ENCODE assay signal across 19 cellular contexts in genomic region chr1:160623860-160624259, GRCh38. TPM values are rescaled to one million over a fixed set of nuclear protein-coding genes. Genes with fewer than 3 reads are reported as not detected.
A peak's percentile ranks its signal among the peaks of the same experiment; 100 is the strongest.
DNase-seq lines count a peak whose midpoint lies in the region; ATAC-seq, FAIRE-seq and TF ChIP-seq lines count a peak whose summit lies in the region.
"Had no signal": no experiment of that assay in that cellular context is flagged by ENCODE, and none has a peak within 500 bp of the region (broad histone marks: within the 10 kb centered on the region; RNA-seq: fewer than 3 reads in every experiment).

No MANE protein-coding gene starts in this region.

- no peak for TF ChIP-seq POLR2A in prostate gland (IDR thresholded peaks at IDR 0.05)

- no peak for FAIRE-seq in small intestine (lab: Jason Lieb, UNC)
- FAIRE-seq: A549, frontal cortex, islet of Langerhans, RCC 7860 had no signal

- 65 to 83% (median 76%) methylated on average over 1 of the region's 1 CpG for WGBS in small intestine, 3 donors
- WGBS in prostate gland, result 53% methylated on average over 1 of the region's 1 CpG

- peak; percentile 30 for ATAC-seq in HG02885 (IDR thresholded peaks at IDR 0.05; ENCODE audit: poor library complexity, unreplicated experiment)
- ATAC-seq: A549 had no signal

- H3K36me3 Mint-ChIP-seq in activated CD4-positive, alpha-beta T cell treated with anti-CD3 and anti-CD28 coated beads, Interleukin-2, amount 10 ng/mL, durations not matched to agents 24 days and 14 days (ENCODE audit: low read depth), result peaks cover 90% of the 10 kb centered on the region
- H3K36me3 Mint-ChIP-seq in activated CD4-positive, alpha-beta memory T cell treated with anti-CD3 and anti-CD28 coated beads, Interleukin-2, amount 10 ng/mL, durations not matched to agents 7 days and 5 days (ENCODE audit: low read depth), result peaks cover 92% of the 10 kb centered on the region

- peak overlapping the region; percentile 75 for H3K4me3 Mint-ChIP-seq in activated CD4-positive, alpha-beta T cell treated with anti-CD3 and anti-CD28 coated beads, Interleukin-2, amount 10 ng/mL, durations not matched to agents 24 days and 14 days
- peak overlapping the region; percentile 67 for H3K4me3 Mint-ChIP-seq in activated CD4-positive, alpha-beta memory T cell treated with anti-CD3 and anti-CD28 coated beads, Interleukin-2, amount 10 ng/mL, durations not matched to agents 7 days and 5 days

- no peak for TF ChIP-seq CTCF in prostate gland (IDR thresholded peaks at IDR 0.05)

- peak overlapping the region; percentile 99 for H3K27ac Mint-ChIP-seq in activated CD4-positive, alpha-beta T cell treated with anti-CD3 and anti-CD28 coated beads, Interleukin-2, amount 10 ng/mL, durations not matched to agents 24 days and 14 days
- peak overlapping the region; percentile 99 for H3K27ac Mint-ChIP-seq in activated CD4-positive, alpha-beta memory T cell treated with anti-CD3 and anti-CD28 coated beads, Interleukin-2, amount 10 ng/mL, durations not matched to agents 7 days and 5 days

- H3K4me1 Mint-ChIP-seq in activated CD4-positive, alpha-beta T cell treated with anti-CD3 and anti-CD28 coated beads, Interleukin-2, amount 10 ng/mL, durations not matched to agents 24 days and 14 days, result peaks cover 84% of the 10 kb centered on the region
- H3K4me1 Mint-ChIP-seq in activated CD4-positive, alpha-beta memory T cell treated with anti-CD3 and anti-CD28 coated beads, Interleukin-2, amount 10 ng/mL, durations not matched to agents 7 days and 5 days, result peaks cover 93% of the 10 kb centered on the region

- H3K4me1 ChIP-seq in small intestine (ENCODE audit: control insufficient read depth in 2 of 2, insufficient read depth in 1 of 2, low read depth in 1 of 2, low read length in 1 of 2) (peaks cover 0 to 3% of the 10 kb centered on the region in 2 donors), prostate gland (replicated peaks) (no peaks in the 10 kb centered on the region)
- H3K4me1 ChIP-seq: A549 had no signal

- CTCF ChIA-PET in activated CD4-positive, alpha-beta memory T cell treated with anti-CD3 and anti-CD28 coated beads, Interleukin-2, amount 10 ng/mL, durations not matched to agents 7 days and 5 days (lab: Charles Lee), result interaction anchor here (1.0 to 3.9 kb wide), 4 partner anchors 10 to 58 kb away, joined by 3 to 16 read pairs (median 8); partner anchors contain the start of gene SLAMF1

- H3K9me3 Mint-ChIP-seq in activated CD4-positive, alpha-beta T cell treated with anti-CD3 and anti-CD28 coated beads, Interleukin-2, amount 10 ng/mL, durations not matched to agents 24 days and 14 days, result peaks cover 15% of the 10 kb centered on the region
- H3K9me3 Mint-ChIP-seq in activated CD4-positive, alpha-beta memory T cell treated with anti-CD3 and anti-CD28 coated beads, Interleukin-2, amount 10 ng/mL, durations not matched to agents 7 days and 5 days, result peaks cover 5% of the 10 kb centered on the region

- H3K4me3 ChIP-seq in small intestine (ENCODE audit: low read depth in 1 of 2, low read length in 2 of 2) (no peak overlapping the region), prostate gland (no peak overlapping the region)
- H3K4me3 ChIP-seq: A549, mucosa of descending colon had no signal

- H3K9me3 ChIP-seq in small intestine (ENCODE audit: control insufficient read depth, low read depth), result no peaks in the 10 kb centered on the region
- H3K9me3 ChIP-seq in prostate gland, result no peaks in the 10 kb centered on the region
- H3K9me3 ChIP-seq: A549, mucosa of descending colon had no signal

- in situ Hi-C loops in KBM-7 (cut with MboI; ENCODE audit: low pct_unique_long_range_greater_than_20kb, low sequenced_read_pairs), result no loop called here

- peak overlapping the region; percentile 1 to 71 for H3K27ac ChIP-seq in small intestine (ENCODE audit: low read depth in 1 of 2, low read length in 1 of 2)
- no peak overlapping the region for H3K27ac ChIP-seq in prostate gland
- H3K27ac ChIP-seq: A549 had no signal

- intact Hi-C loops in activated CD4-positive, alpha-beta T cell treated with anti-CD3 and anti-CD28 coated beads, Interleukin-2, amount 10 ng/mL, durations not matched to agents 24 days and 14 days (cut with micrococcal nuclease), result loop anchor here (1.0 to 10.0 kb wide), 7 partner anchors 17 to 699 kb away; partner anchors contain the start of genes CD48, DCAF8 and TAGLN2
- intact Hi-C loops in prostate gland (cut with DNase I), result no loop called here

- H3K27me3 Mint-ChIP-seq in activated CD4-positive, alpha-beta T cell treated with anti-CD3 and anti-CD28 coated beads, Interleukin-2, amount 10 ng/mL, durations not matched to agents 24 days and 14 days, result no peaks in the 10 kb centered on the region
- H3K27me3 Mint-ChIP-seq in activated CD4-positive, alpha-beta memory T cell treated with anti-CD3 and anti-CD28 coated beads, Interleukin-2, amount 10 ng/mL, durations not matched to agents 7 days and 5 days, result no peaks in the 10 kb centered on the region

- POLR2A ChIA-PET in activated CD4-positive, alpha-beta memory T cell treated with anti-CD3 and anti-CD28 coated beads, Interleukin-2, amount 10 ng/mL, durations not matched to agents 7 days and 5 days (lab: Charles Lee), result interaction anchor here (1.3 to 15.6 kb wide), 8 partner anchors 9 to 88 kb away, joined by 9 to 362 read pairs (median 16); partner anchors contain the start of genes CD48 and SLAMF1

- DNase-seq in activated CD4-positive, alpha-beta T cell treated with anti-CD3 and anti-CD28 coated beads, Interleukin-2, amount 10 ng/mL, durations not matched to agents 24 days and 14 days, result no peak
- no peak for DNase-seq in activated CD4-positive, alpha-beta T cell treated with anti-CD3 and anti-CD28 coated beads, Interleukin-2, amount 50 U/mL, for 48 hours
- DNase-seq in activated CD4-positive, alpha-beta memory T cell treated with anti-CD3 and anti-CD28 coated beads, Interleukin-2, amount 10 ng/mL, durations not matched to agents 7 days and 5 days, result no peak
- DNase-seq in small intestine, result no peak
- DNase-seq in KBM-7, result no peak
- no peak for DNase-seq in hepatic stellate cell (ENCODE audit: low spot score)
- DNase-seq in prostate gland (ENCODE audit: low spot score), result no peak
- DNase-seq: activated CD8-positive, alpha-beta memory T cell treated with anti-CD3 and anti-CD28 coated beads, Interleukin-2, amount 50 U/mL, for 4 hours; effector CD8-positive, alpha-beta T cell; mucosa of descending colon; NCI-H446; posterior cingulate gyrus; T1000 had no signal

- no peaks in the 10 kb centered on the region for H3K36me3 ChIP-seq in small intestine (ENCODE audit: control insufficient read depth in 2 of 2, insufficient read depth in 2 of 2, low read length in 2 of 2)
- no peaks in the 10 kb centered on the region for H3K36me3 ChIP-seq in prostate gland

- H3K27me3 ChIP-seq in small intestine (ENCODE audit: control insufficient read depth in 2 of 2, insufficient read depth in 2 of 2, low read length in 2 of 2) (no peaks in the 10 kb centered on the region), prostate gland (replicated peaks; ENCODE audit: insufficient read depth) (no peaks in the 10 kb centered on the region)

RNA-seq across cellular contexts. Expression of gene SLAMF1, which starts 23.0 kb away (rescaled TPM):
- 113 and 114 TPM in 2 replicates for total RNA-seq in activated CD4-positive, alpha-beta T cell treated with anti-CD3 and anti-CD28 coated beads, Interleukin-2, amount 10 ng/mL, durations not matched to agents 24 days and 14 days
- 100 to 1,000 TPM; 106 to 113 TPM for total RNA-seq in activated CD4-positive, alpha-beta memory T cell treated with anti-CD3 and anti-CD28 coated beads, Interleukin-2, amount 10 ng/mL, durations not matched to agents 7 days and 5 days
- 1 to 10 TPM in 1 of 3 donors, under 1 TPM in 2; 0.22 to 1.4 (median 0.46) TPM for polyA plus RNA-seq in small intestine
- under 1 TPM; 0.17 to 0.36 TPM for total RNA-seq in prostate gland
- total RNA-seq: frontal cortex, H4 had no signal
- polyA plus RNA-seq: A549 had no signal

RNA-seq across cellular contexts. Expression of gene CD84, which starts 44.6 kb away (rescaled TPM):
- total RNA-seq in activated CD4-positive, alpha-beta T cell treated with anti-CD3 and anti-CD28 coated beads, Interleukin-2, amount 10 ng/mL, durations not matched to agents 24 days and 14 days, result 17.3 and 17.7 TPM in 2 replicates
- total RNA-seq in activated CD4-positive, alpha-beta memory T cell treated with anti-CD3 and anti-CD28 coated beads, Interleukin-2, amount 10 ng/mL, durations not matched to agents 7 days and 5 days, result 10 to 100 TPM; 21.6 to 23.3 TPM
- polyA plus RNA-seq in small intestine, result under 1 TPM; 0.22 to 0.94 (median 0.27) TPM
- 1 to 10 TPM; 1.2 to 6.7 TPM for total RNA-seq in prostate gland
- total RNA-seq: H4 had no signal
- polyA plus RNA-seq: A549 had no signal

Comparison
In these comparisons a context has a peak if more than half of its experiments do, and no peak if none do; other contexts are left out.
1. H3K27ac ChIP-seq: peak in small intestine (2 of 2); none in prostate gland (0 of 2).
2. RNA of gene SLAMF1, which starts 23.0 kb away (total RNA-seq): 113 to 114 TPM in activated CD4-positive, alpha-beta T cell treated with anti-CD3 and anti-CD28 coated beads, Interleukin-2, amount 10 ng/mL, durations not matched to agents 24 days and 14 days and 106 to 113 TPM in activated CD4-positive, alpha-beta memory T cell treated with anti-CD3 and anti-CD28 coated beads, Interleukin-2, amount 10 ng/mL, durations not matched to agents 7 days and 5 days; 0.17 to 0.36 TPM in prostate gland; every median in the first group is over 10 times any median in the second.